ENCODE assay signal across 8 cellular contexts in the genomic region with DNA sequence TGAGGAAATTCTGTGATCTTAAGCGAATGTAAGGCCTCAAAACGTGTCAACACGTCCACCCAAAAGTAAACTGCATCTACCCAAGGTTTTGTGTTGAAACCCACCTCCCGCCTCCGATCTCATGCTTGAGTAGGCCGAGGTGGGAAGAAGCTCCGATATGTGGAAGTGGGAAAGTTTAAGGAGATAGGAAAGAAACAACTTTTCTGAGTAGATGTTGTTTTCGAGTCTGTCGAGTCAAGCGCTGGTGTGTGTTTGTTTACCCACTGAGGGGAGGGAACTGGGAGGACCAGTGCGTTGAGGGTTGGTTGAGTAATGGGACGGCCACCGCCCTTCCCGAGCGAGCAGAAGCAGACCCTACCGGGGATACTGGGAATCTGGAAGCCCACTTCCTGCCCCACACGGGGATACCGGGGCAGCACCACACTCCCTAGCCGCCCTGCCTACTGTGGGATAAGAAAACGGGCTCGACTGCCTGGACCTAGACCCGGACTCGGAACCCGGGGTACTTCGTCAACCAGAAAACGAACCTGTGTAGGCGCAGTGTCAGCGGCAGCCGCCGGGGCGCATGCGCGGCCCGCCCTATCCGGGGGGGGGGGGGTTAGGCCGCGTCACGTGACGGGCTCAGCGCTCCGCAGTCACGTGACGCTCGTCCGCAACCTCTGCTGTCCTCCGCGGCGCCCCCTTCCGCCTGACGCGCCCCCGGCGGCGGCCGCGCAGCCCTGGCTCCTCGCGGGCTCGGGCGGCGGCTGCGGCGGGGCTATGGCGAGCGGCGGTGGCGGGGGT. TPM values are rescaled to one million over a fixed set of nuclear protein-coding genes. Genes with fewer than 3 reads are reported as not detected.
DNase-seq lines count a peak whose midpoint lies in the region; ATAC-seq and TF ChIP-seq lines count a peak whose summit lies in the region.

A gene with protein sequence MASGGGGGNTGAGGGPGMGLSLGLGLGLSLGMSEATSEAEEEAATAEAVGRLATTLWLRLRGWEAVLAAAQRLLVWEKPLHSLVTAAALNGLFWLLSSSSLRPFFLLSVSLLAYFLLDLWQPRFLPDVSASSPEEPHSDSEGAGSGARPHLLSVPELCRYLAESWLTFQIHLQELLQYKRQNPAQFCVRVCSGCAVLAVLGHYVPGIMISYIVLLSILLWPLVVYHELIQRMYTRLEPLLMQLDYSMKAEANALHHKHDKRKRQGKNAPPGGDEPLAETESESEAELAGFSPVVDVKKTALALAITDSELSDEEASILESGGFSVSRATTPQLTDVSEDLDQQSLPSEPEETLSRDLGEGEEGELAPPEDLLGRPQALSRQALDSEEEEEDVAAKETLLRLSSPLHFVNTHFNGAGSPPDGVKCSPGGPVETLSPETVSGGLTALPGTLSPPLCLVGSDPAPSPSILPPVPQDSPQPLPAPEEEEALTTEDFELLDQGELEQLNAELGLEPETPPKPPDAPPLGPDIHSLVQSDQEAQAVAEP (plus strand): TSS at position 682 of the 783 bp plus-strand sequence. CDS start 78 bp downstream, at position 760.

- H3K27ac ChIP-seq in colonic mucosa = peak within 1 kb of the TSS; percentile 100

- peaks cover 8% of the 10 kb centered on the region for H3K4me1 ChIP-seq in colonic mucosa

- H3K36me3 ChIP-seq in colonic mucosa = peaks cover 26% of the 10 kb centered on the region

- DNase-seq in AG09319 (ENCODE audit: extremely low read depth, low read depth) = peak; percentile 84
- DNase-seq in NCI-H526 (lab: John Stamatoyannopoulos, UW) = peak; percentile 82 to 92
- peak; percentile 82 for DNase-seq in activated CD4-positive, alpha-beta T cell treated with anti-CD3 and anti-CD28 coated beads for 48 hours
- peak; percentile 92 for DNase-seq in colonic mucosa
- DNase-seq in left kidney (ENCODE audit: low read depth, low spot score) = peak; percentile 95
- DNase-seq in stimulated activated CD4-positive, alpha-beta T cell treated with anti-CD3 and anti-CD28 coated beads, Interleukin-2, amount 100 ng/mL, for 24 hours = peak; percentile 77 to 79

- ATAC-seq in GM19023 (IDR thresholded peaks at IDR 0.05; ENCODE audit: unreplicated experiment) = peak; percentile 42
- ATAC-seq in HG03342 (IDR thresholded peaks at IDR 0.05; ENCODE audit: unreplicated experiment) = peak; percentile 43

- H3K4me3 ChIP-seq in colonic mucosa = peak within 1 kb of the TSS; percentile 76

- H3K9me3 ChIP-seq in colonic mucosa = no peaks in the 10 kb centered on the region

- intact Hi-C loops in colonic mucosa (cut with DNase I) = loop anchor here (2.0 kb wide), 1 partner anchor 29 kb away; a partner anchor contains a TSS

- H3K27me3 ChIP-seq in colonic mucosa = no peaks in the 10 kb centered on the region

- peak; percentile 23 for TF ChIP-seq CTCF in AG09319 (IDR thresholded peaks at IDR 0.05; ENCODE audit: low read depth, low read length)
- no peak for TF ChIP-seq CTCF in colonic mucosa (IDR thresholded peaks at IDR 0.05)

- H3K9ac ChIP-seq in colonic mucosa (ENCODE audit: low read depth in 2 of 2, low read length in 2 of 2) = peak within 1 kb of the TSS; percentile 85 to 97

RNA-seq across cellular contexts. Expression of the gene that starts here (rescaled TPM):
- 100 to 1,000 TPM in 1 of 2 donors, 10 to 100 TPM in 1; 94.4 to 116 TPM for total RNA-seq in colonic mucosa

Comparison
In these comparisons a context has a peak if more than half of its experiments do, and no peak if none do; other contexts are left out.
1. Peak in every context shown above with its lines: DNase-seq, ATAC-seq, H3K4me3 ChIP-seq and H3K27ac ChIP-seq.